10 cellular contexts compared by ENCODE assay signal in genomic region chr20:8394308-8394945, GRCh38.
DNase-seq lines count a peak whose midpoint lies in the region; ATAC-seq, FAIRE-seq and TF ChIP-seq lines count a peak whose summit lies in the region.
"Had no signal": no experiment of that assay in that cellular context is flagged by ENCODE, and none has a peak within 500 bp of the region (broad histone marks: within the 10 kb centered on the region; RNA-seq: fewer than 3 reads in every experiment).

No MANE protein-coding gene starts in this region.

- no peaks in the 10 kb centered on the region for H3K36me3 Mint-ChIP-seq in CD4-positive, alpha-beta memory T cell

- no peaks in the 10 kb centered on the region for H3K4me1 ChIP-seq in CD4-positive, alpha-beta memory T cell (ENCODE audit: insufficient read depth, low read length)

- H3K36me3 ChIP-seq in CD4-positive, alpha-beta memory T cell (ENCODE audit: insufficient read depth, low read length): no peaks in the 10 kb centered on the region

- no peak overlapping the region for H3K4me3 ChIP-seq in cardiac fibroblast (replicated peaks in 1 of 2; ENCODE audit: low read depth in 2 of 2, low read length in 2 of 2)
- H3K4me3 ChIP-seq in CD4-positive, alpha-beta memory T cell (ENCODE audit: low read length in 2 of 2): no peak overlapping the region

- no peak overlapping the region for H3K4me3 Mint-ChIP-seq in CD4-positive, alpha-beta memory T cell

- H3K9me3 Mint-ChIP-seq in CD4-positive, alpha-beta memory T cell: no peaks in the 10 kb centered on the region

- peak overlapping the region in 1 of 7 donors; percentile 62 for H3K27ac Mint-ChIP-seq in CD4-positive, alpha-beta memory T cell

- ATAC-seq in GM21423 (IDR thresholded peaks at IDR 0.05; ENCODE audit: unreplicated experiment): peak; percentile 84
- ATAC-seq in HG03457 (IDR thresholded peaks at IDR 0.05; ENCODE audit: unreplicated experiment): peak; percentile 61
- no peak for ATAC-seq in omental fat pad (ENCODE audit: low FRiP score)

- CTCF ChIA-PET in CD4-positive, alpha-beta memory T cell (lab: Charles Lee; ENCODE audit: partially characterized antibody): no interaction called here

- no peak for TF ChIP-seq POLR2A in H54 (IDR thresholded peaks at IDR 0.05; ENCODE audit: low read depth, low read length)

- H3K4me1 Mint-ChIP-seq in CD4-positive, alpha-beta memory T cell: peaks cover 0 to under 1% (median under 1%) of the 10 kb centered on the region in 4 donors

- no peak overlapping the region for H3K27ac ChIP-seq in CD4-positive, alpha-beta memory T cell (ENCODE audit: low read depth, low read length)

- H3K9me3 ChIP-seq in CD4-positive, alpha-beta memory T cell (ENCODE audit: control insufficient read depth in 1 of 2, low read length in 2 of 2): no peaks in the 10 kb centered on the region

- POLR2A ChIA-PET in CD4-positive, alpha-beta memory T cell (lab: Charles Lee; ENCODE audit: partially characterized antibody): no interaction called here

- DNase-seq in GM03348 (ENCODE audit: low spot score): peak; percentile 57
- DNase-seq in cardiac fibroblast (ENCODE audit: low read depth in 2 of 2): peak; percentile 42 to 79
- no peak for DNase-seq in DMS153 (lab: John Stamatoyannopoulos, UW)
- no peak for DNase-seq in H54 (ENCODE audit: insufficient read length, low spot score)
- DNase-seq in CD4-positive, alpha-beta memory T cell: no peak
- DNase-seq in omental fat pad (ENCODE audit: low spot score): no peak
- DNase-seq: DMS79, NCI-H1092 had no signal

- intact Hi-C loops in CD4-positive, alpha-beta memory T cell (cut with micrococcal nuclease): no loop called here

- FAIRE-seq in H54 (lab: Jason Lieb, UNC): no peak

- TF ChIP-seq CTCF in cardiac fibroblast (IDR thresholded peaks at IDR 0.05; ENCODE audit: low read depth, low read length) (no peak), omental fat pad (IDR thresholded peaks at IDR 0.05) (no peak)

- H3K27me3 ChIP-seq in CD4-positive, alpha-beta memory T cell (ENCODE audit: insufficient read depth, low read length): no peaks in the 10 kb centered on the region

- no peaks in the 10 kb centered on the region for H3K27me3 Mint-ChIP-seq in CD4-positive, alpha-beta memory T cell

Comparison
In these comparisons a context has a peak if more than half of its experiments do, and no peak if none do; other contexts are left out.
1. DNase-seq: peak in GM03348 (single experiment) and cardiac fibroblast (2 of 2); none in DMS153 (single experiment), H54 (single experiment), CD4-positive, alpha-beta memory T cell (0 of 5) and omental fat pad (single experiment).